In the genomic region with DNA sequence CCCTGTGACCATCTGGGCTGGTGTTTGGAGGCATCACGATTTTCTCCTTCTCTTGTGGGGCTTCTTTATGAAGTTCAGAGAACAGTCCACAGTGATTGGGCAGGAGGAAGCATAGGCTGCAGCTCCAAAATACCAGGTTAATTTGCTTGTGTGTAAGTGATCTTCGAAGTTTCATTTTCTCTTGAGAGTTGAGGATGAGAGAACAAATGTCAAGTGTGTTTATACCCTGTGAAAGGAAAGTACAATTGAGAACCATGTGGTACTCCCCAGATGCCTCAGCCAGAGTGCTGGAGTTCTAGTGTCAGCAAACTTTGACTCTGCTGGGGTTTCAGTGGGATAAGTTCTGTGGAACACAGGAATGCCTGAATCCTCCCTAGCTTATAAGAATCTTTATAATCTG, we compare ENCODE assay signal across 13 cellular contexts.
DNase-seq lines count a peak whose midpoint lies in the region; ATAC-seq, FAIRE-seq and TF ChIP-seq lines count a peak whose summit lies in the region.
"Had no signal": no experiment of that assay in that cellular context is flagged by ENCODE, and none has a peak within 500 bp of the region (broad histone marks: within the 10 kb centered on the region; RNA-seq: fewer than 3 reads in every experiment).

No MANE protein-coding gene starts in this region.

- peak overlapping the region; percentile 70 for H2AFZ ChIP-seq in GM12878 (ENCODE audit: control insufficient read depth, low read depth, low read length)

- TF ChIP-seq POLR2A in GM12878 (IDR thresholded peaks at IDR 0.05; ENCODE audit: low read depth, low read length) = no peak

- RAD21 ChIA-PET in GM12878 (lab: Charles Lee; ENCODE audit: unreplicated experiment) = interaction anchor here (0.6 to 2.6 kb wide), 7 partner anchors 15 to 50 kb away, joined by 3 to 11 read pairs (median 5); no protein-coding TSS in a partner anchor

- in situ Hi-C loops in GM12878 (cut with MboI) = no loop called here

- BruUV-seq in GM12878 (replicated peaks; lab: Mats Ljungman, UMichigan) = no TSS peak

- ATAC-seq in GM18907 (IDR thresholded peaks at IDR 0.05; ENCODE audit: unreplicated experiment) = peak; percentile 71
- peak; percentile 90 for ATAC-seq in GM21515 (IDR thresholded peaks at IDR 0.05; ENCODE audit: unreplicated experiment)
- ATAC-seq in HG03108 (IDR thresholded peaks at IDR 0.05; ENCODE audit: unreplicated experiment) = peak; percentile 81
- ATAC-seq in GM12878 = peak; percentile 91
- ATAC-seq: body of pancreas, left cardiac atrium, Right ventricle myocardium inferior had no signal

- no peaks in the 10 kb centered on the region for H3K79me2 ChIP-seq in GM12878 (ENCODE audit: control insufficient read depth, insufficient read depth, low read length)

- H3K36me3 ChIP-seq in GM12878 (ENCODE audit: control insufficient read depth in 2 of 2, insufficient read depth in 2 of 2, low read length in 1 of 2) = no peaks in the 10 kb centered on the region
- H3K36me3 ChIP-seq: esophagus squamous epithelium had no signal

- H3K27ac ChIP-seq in GM12878 (ENCODE audit: control insufficient read depth, insufficient read depth) = peak overlapping the region; percentile 30
- H3K27ac ChIP-seq: body of pancreas, esophagus squamous epithelium had no signal

- DNase-seq in GM12878 (ENCODE audit: low read depth, low spot score) = peak; percentile 53
- no peak for DNase-seq in stimulated activated naive CD4-positive, alpha-beta T cell (lab: John Stamatoyannopoulos, UW)
- DNase-seq in mesenteric fat pad (ENCODE audit: low spot score) = no peak
- no peak for DNase-seq in globus pallidus (ENCODE audit: low spot score)
- DNase-seq: activated CD4-positive, alpha-beta T cell treated with anti-CD3 and anti-CD28 coated beads for 4 hours; body of pancreas; DMS53; esophagus squamous epithelium; left cardiac atrium had no signal

- no peak overlapping the region for H3K9ac ChIP-seq in GM12878 (ENCODE audit: control insufficient read depth, insufficient read depth, low read length)

- H3K4me3 ChIP-seq in GM12878 = no peak overlapping the region; the same call in 1 of the 2 replicates
- H3K4me3 ChIP-seq: body of pancreas, esophagus squamous epithelium had no signal

- SMC1A ChIA-PET in GM12878 (lab: Charles Lee; ENCODE audit: uncharacterized antibody, unreplicated experiment) = interaction anchor here (0.6 to 4.1 kb wide), 13 partner anchors 12 to 45 kb away, joined by 3 to 23 read pairs (median 5); no protein-coding TSS in a partner anchor

- TF ChIP-seq RAD21 in GM12878 (IDR thresholded peaks at IDR 0.05; ENCODE audit: insufficient read depth, low read depth, low read length) = no peak

- TF ChIP-seq CTCF in GM12878 (IDR thresholded peaks at IDR 0.05 in 2 of 3, conservative IDR thresholded peaks at IDR 0.05 in 1 of 3; ENCODE audit: control insufficient read depth in 2 of 3, extremely low read depth in 1 of 3, insufficient read depth in 1 of 3, low read depth in 3 of 3, low read length in 3 of 3) = no peak

- intact Hi-C loops in GM12878 (cut with micrococcal nuclease; ENCODE audit: unreplicated experiment) = no loop called here

- no peaks in the 10 kb centered on the region for H4K20me1 ChIP-seq in GM12878 (ENCODE audit: control insufficient read depth, insufficient read depth)

- 3% methylated on average over 2 of the region's 2 CpGs for WGBS in GM12878 (ENCODE audit: insufficient coverage, insufficient replicate concordance, low lambda C conversion rate, missing lambda C conversion rate)

- H3K4me2 ChIP-seq in GM12878 (ENCODE audit: control insufficient read depth, insufficient read depth) = no peak overlapping the region; the same call in 1 of the 2 replicates

- FAIRE-seq in GM12878 (lab: Jason Lieb, UNC) = peak; percentile 88

- peaks cover 19% of the 10 kb centered on the region for H3K4me1 ChIP-seq in GM12878 (ENCODE audit: control insufficient read depth, insufficient read depth, low read length)
- H3K4me1 ChIP-seq: body of pancreas, esophagus squamous epithelium had no signal

- POLR2A ChIA-PET in GM12878 (lab: Charles Lee) = no interaction called here

- no peaks in the 10 kb centered on the region for H3K9me3 ChIP-seq in GM12878 (replicated peaks; ENCODE audit: control insufficient read depth, insufficient read depth, low read length)
- H3K9me3 ChIP-seq: body of pancreas, esophagus squamous epithelium had no signal

- CTCF ChIA-PET in GM12878 (lab: Yijun Ruan, JAX) = interaction anchor here (0.7 to 2.0 kb wide), 7 partner anchors 10 to 169 kb away, joined by 3 to 6 read pairs (median 3); no protein-coding TSS in a partner anchor

- H3K27me3 ChIP-seq in GM12878 (replicated peaks in 1 of 2; ENCODE audit: control insufficient read depth in 2 of 2, insufficient read depth in 2 of 2, low read length in 1 of 2) = no peaks in the 10 kb centered on the region
- H3K27me3 ChIP-seq: body of pancreas, esophagus squamous epithelium had no signal

- no peak for TF ChIP-seq EP300 in GM12878 (IDR thresholded peaks at IDR 0.05; ENCODE audit: borderline replicate concordance in 1 of 2, control insufficient read depth in 1 of 2, low read depth in 2 of 2, low read length in 2 of 2)

TF ChIP-seq in GM12878, 131 proteins besides CTCF, POLR2A, EP300 and RAD21 (continues in another document):
- TF ChIP-seq ASH2L (IDR thresholded peaks at IDR 0.05; ENCODE audit: borderline replicate concordance, low read depth) (no peak), RAD51 (IDR thresholded peaks at IDR 0.05) (0 out of 2 replicates have a peak, but pooled peaks have one; percentile 13), NRF1 (conservative IDR thresholded peaks at IDR 0.05; ENCODE audit: low read depth, low read length) (no peak), TBL1XR1 (IDR thresholded peaks at IDR 0.05; ENCODE audit: low read depth, low read length) (no peak), IKZF2 (IDR thresholded peaks at IDR 0.05) (peak in 1 of 2 experiments; percentile 18; a peak in 1 of 4 replicates), SPI1 (IDR thresholded peaks at IDR 0.05; ENCODE audit: borderline replicate concordance, insufficient read depth, low read depth, low read length) (no peak), NFYA (IDR thresholded peaks at IDR 0.05; ENCODE audit: borderline replicate concordance, low read depth, low read length) (no peak), ZNF24 (IDR thresholded peaks at IDR 0.05) (no peak), JUND (IDR thresholded peaks at IDR 0.05; ENCODE audit: low read depth, low read length) (no peak), SRF (IDR thresholded peaks at IDR 0.05; ENCODE audit: low read depth in 2 of 2, low read length in 2 of 2) (no peak)
- TF ChIP-seq, protein P1, sequence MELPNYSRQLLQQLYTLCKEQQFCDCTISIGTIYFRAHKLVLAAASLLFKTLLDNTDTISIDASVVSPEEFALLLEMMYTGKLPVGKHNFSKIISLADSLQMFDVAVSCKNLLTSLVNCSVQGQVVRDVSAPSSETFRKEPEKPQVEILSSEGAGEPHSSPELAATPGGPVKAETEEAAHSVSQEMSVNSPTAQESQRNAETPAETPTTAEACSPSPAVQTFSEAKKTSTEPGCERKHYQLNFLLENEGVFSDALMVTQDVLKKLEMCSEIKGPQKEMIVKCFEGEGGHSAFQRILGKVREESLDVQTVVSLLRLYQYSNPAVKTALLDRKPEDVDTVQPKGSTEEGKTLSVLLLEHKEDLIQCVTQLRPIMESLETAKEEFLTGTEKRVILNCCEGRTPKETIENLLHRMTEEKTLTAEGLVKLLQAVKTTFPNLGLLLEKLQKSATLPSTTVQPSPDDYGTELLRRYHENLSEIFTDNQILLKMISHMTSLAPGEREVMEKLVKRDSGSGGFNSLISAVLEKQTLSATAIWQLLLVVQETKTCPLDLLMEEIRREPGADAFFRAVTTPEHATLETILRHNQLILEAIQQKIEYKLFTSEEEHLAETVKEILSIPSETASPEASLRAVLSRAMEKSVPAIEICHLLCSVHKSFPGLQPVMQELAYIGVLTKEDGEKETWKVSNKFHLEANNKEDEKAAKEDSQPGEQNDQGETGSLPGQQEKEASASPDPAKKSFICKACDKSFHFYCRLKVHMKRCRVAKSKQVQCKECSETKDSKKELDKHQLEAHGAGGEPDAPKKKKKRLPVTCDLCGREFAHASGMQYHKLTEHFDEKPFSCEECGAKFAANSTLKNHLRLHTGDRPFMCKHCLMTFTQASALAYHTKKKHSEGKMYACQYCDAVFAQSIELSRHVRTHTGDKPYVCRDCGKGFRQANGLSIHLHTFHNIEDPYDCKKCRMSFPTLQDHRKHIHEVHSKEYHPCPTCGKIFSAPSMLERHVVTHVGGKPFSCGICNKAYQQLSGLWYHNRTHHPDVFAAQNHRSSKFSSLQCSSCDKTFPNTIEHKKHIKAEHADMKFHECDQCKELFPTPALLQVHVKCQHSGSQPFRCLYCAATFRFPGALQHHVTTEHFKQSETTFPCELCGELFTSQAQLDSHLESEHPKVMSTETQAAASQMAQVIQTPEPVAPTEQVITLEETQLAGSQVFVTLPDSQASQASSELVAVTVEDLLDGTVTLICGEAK (IDR thresholded peaks at IDR 0.05; ENCODE audit: borderline replicate concordance) = no peak
- TF ChIP-seq, protein P2, sequence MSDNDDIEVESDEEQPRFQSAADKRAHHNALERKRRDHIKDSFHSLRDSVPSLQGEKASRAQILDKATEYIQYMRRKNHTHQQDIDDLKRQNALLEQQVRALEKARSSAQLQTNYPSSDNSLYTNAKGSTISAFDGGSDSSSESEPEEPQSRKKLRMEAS (IDR thresholded peaks at IDR 0.05; ENCODE audit: low read depth, low read length) = no peak
- TF ChIP-seq, protein P3, sequence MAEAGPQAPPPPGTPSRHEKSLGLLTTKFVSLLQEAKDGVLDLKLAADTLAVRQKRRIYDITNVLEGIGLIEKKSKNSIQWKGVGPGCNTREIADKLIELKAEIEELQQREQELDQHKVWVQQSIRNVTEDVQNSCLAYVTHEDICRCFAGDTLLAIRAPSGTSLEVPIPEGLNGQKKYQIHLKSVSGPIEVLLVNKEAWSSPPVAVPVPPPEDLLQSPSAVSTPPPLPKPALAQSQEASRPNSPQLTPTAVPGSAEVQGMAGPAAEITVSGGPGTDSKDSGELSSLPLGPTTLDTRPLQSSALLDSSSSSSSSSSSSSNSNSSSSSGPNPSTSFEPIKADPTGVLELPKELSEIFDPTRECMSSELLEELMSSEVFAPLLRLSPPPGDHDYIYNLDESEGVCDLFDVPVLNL (IDR thresholded peaks at IDR 0.05; ENCODE audit: low read depth, low read length) = no peak
